13 cellular contexts compared by ENCODE assay signal in the genomic region with DNA sequence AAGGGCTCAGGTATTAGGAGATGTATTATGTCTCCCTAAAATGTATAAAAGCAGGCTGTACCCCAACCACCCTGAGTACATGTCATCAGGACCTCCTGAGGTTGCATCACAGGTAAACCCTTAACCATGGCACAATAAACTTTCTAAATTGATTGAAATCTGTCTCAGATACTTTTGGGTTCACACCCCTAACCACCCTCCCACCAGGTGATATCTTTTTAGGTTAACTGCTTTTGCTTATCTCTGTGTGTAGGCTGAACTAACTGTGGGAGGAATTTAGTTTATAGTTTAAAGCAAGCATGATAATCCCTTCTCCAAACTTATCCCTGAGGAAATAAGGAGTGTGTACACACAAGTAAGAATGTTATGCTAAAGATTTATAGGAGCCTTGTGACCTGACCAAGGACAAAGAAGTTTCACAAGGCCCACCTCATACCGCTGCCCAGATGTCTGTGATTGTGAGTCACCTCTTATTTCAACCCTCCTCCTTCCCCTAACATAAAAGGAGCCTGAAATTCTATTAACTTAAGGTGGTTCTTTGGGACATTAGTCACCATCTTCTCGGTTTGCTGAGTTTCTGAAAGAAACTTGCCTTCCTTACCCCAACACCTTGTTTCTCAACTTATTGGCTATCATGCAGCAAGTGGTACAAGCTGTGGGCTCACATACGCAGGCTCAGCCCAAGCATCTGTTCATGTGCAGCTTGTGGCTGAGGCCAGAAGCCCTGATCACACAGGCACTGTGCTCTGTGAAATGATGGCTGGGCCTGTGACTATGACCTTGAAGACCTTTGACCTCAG. TPM values are rescaled to one million over a fixed set of nuclear protein-coding genes. Genes with fewer than 3 reads are reported as not detected.
DNase-seq lines count a peak whose midpoint lies in the region; ATAC-seq and TF ChIP-seq lines count a peak whose summit lies in the region.
"Had no signal": no experiment of that assay in that cellular context is flagged by ENCODE, and none has a peak within 500 bp of the region (broad histone marks: within the 10 kb centered on the region; RNA-seq: fewer than 3 reads in every experiment).

No MANE protein-coding gene starts in this region.

- peak; percentile 84 to 88 for ATAC-seq in activated naive CD4-positive, alpha-beta T cell treated with anti-CD3 and anti-CD28 coated beads, Interleukin-2, amount 50 U/mL, for 72 hours
- ATAC-seq in activated CD8-positive, alpha-beta T cell treated with anti-CD3 and anti-CD28 coated beads for 36 hours = peak; percentile 81

- H3K4me3 ChIP-seq in foreskin fibroblast (ENCODE audit: low read depth in 1 of 2, low read length in 2 of 2) = no peak overlapping the region

- no peak for TF ChIP-seq CTCF in activated CD8-positive, alpha-beta T cell treated with anti-CD3 and anti-CD28 coated beads for 36 hours (IDR thresholded peaks at IDR 0.05)
- TF ChIP-seq CTCF in foreskin fibroblast (IDR thresholded peaks at IDR 0.05; ENCODE audit: low read depth, low read length) (no peak), type B pancreatic cell (conservative IDR thresholded peaks at IDR 0.05) (no peak)

- CTCF ChIA-PET in activated CD8-positive, alpha-beta T cell treated with anti-CD3 and anti-CD28 coated beads for 36 hours (lab: Charles Lee) = interaction anchor here (1.0 kb wide), 1 partner anchor 22 kb away, joined by 4 read pairs; no protein-coding TSS in a partner anchor

- no peak for DNase-seq in activated naive CD4-positive, alpha-beta T cell treated with anti-CD3 and anti-CD28 coated beads, Interleukin-2, amount 50 U/mL, for 72 hours (ENCODE audit: low spot score in 2 of 2)
- DNase-seq in activated naive CD4-positive, alpha-beta T cell treated with Interleukin-2 at 50 U/mL for 16 hours = no peak
- peak; percentile 64 for DNase-seq in activated CD8-positive, alpha-beta T cell treated with anti-CD3 and anti-CD28 coated beads for 36 hours
- DNase-seq in foreskin fibroblast (peak; percentile 82 to 84), type B pancreatic cell (ENCODE audit: extremely low spot score, unreplicated experiment) (no peak), Kasumi-1 (lab: John Stamatoyannopoulos, UW) (no peak)
- no peak for DNase-seq in stimulated activated CD4-positive, alpha-beta T cell treated with anti-CD3 and anti-CD28 coated beads, Interleukin-4, amount 100 ng/mL, for 24 hours
- DNase-seq in activated CD4-positive, alpha-beta T cell treated with anti-CD3 and anti-CD28 coated beads for 48 hours = no peak
- DNase-seq: KG1, T-helper 1 cell had no signal

- peaks cover 30% of the 10 kb centered on the region for H3K4me1 Mint-ChIP-seq in activated CD8-positive, alpha-beta T cell treated with anti-CD3 and anti-CD28 coated beads for 36 hours (ENCODE audit: low read depth)
- no peaks in the 10 kb centered on the region for H3K4me1 Mint-ChIP-seq in type B pancreatic cell (ENCODE audit: unreplicated experiment)

- peaks cover 0 to 6% of the 10 kb centered on the region in 2 donors for H3K36me3 Mint-ChIP-seq in activated naive CD4-positive, alpha-beta T cell treated with anti-CD3 and anti-CD28 coated beads, Interleukin-2, amount 50 U/mL, for 72 hours
- no peaks in the 10 kb centered on the region for H3K36me3 Mint-ChIP-seq in activated CD8-positive, alpha-beta T cell treated with anti-CD3 and anti-CD28 coated beads for 36 hours (ENCODE audit: low read depth)
- no peaks in the 10 kb centered on the region for H3K36me3 Mint-ChIP-seq in type B pancreatic cell

- peak overlapping the region in 1 of 2 donors; percentile 48 for H3K27ac Mint-ChIP-seq in activated naive CD4-positive, alpha-beta T cell treated with anti-CD3 and anti-CD28 coated beads, Interleukin-2, amount 50 U/mL, for 72 hours
- H3K27ac Mint-ChIP-seq in activated CD8-positive, alpha-beta T cell treated with anti-CD3 and anti-CD28 coated beads for 36 hours = peak overlapping the region; percentile 83
- peak overlapping the region; percentile 58 for H3K27ac Mint-ChIP-seq in type B pancreatic cell
- H3K27ac Mint-ChIP-seq: B cell had no signal

- H3K9me3 Mint-ChIP-seq in activated naive CD4-positive, alpha-beta T cell treated with anti-CD3 and anti-CD28 coated beads, Interleukin-2, amount 50 U/mL, for 72 hours = peaks cover 0 to 4% of the 10 kb centered on the region in 2 donors
- H3K9me3 Mint-ChIP-seq in activated CD8-positive, alpha-beta T cell treated with anti-CD3 and anti-CD28 coated beads for 36 hours = peaks cover 2% of the 10 kb centered on the region
- no peaks in the 10 kb centered on the region for H3K9me3 Mint-ChIP-seq in type B pancreatic cell

- no peak overlapping the region for H3K4me3 Mint-ChIP-seq in activated CD8-positive, alpha-beta T cell treated with anti-CD3 and anti-CD28 coated beads for 36 hours
- H3K4me3 Mint-ChIP-seq in type B pancreatic cell = no peak overlapping the region
- H3K4me3 Mint-ChIP-seq: B cell had no signal

- intact Hi-C loops in activated CD8-positive, alpha-beta T cell treated with anti-CD3 and anti-CD28 coated beads for 36 hours (cut with micrococcal nuclease) = no loop called here

- peaks cover 7% of the 10 kb centered on the region for H3K27me3 Mint-ChIP-seq in activated CD8-positive, alpha-beta T cell treated with anti-CD3 and anti-CD28 coated beads for 36 hours
- H3K27me3 Mint-ChIP-seq in type B pancreatic cell = peaks cover 19% of the 10 kb centered on the region

- POLR2A ChIA-PET in activated CD8-positive, alpha-beta T cell treated with anti-CD3 and anti-CD28 coated beads for 36 hours (lab: Charles Lee) = interaction anchor here (1.0 kb wide), 1 partner anchor 22 kb away, joined by 3 read pairs; no protein-coding TSS in a partner anchor

RNA-seq across cellular contexts. Expression of gene PRSS22, which starts 11.3 kb away (rescaled TPM):
- under 1 TPM in 1 of 2 donors, not detected in 1; 0.34 TPM for total RNA-seq in activated naive CD4-positive, alpha-beta T cell treated with anti-CD3 and anti-CD28 coated beads, Interleukin-2, amount 50 U/mL, for 72 hours
- not detected for total RNA-seq in activated CD8-positive, alpha-beta T cell treated with anti-CD3 and anti-CD28 coated beads for 36 hours
- total RNA-seq in type B pancreatic cell (ENCODE audit: low replicate concordance) = 42.5 and 56.8 TPM in 2 replicates
- total RNA-seq: B cell, NCI-H460 had no signal

RNA-seq across cellular contexts. Expression of gene ZG16B, which starts 16.6 kb away (rescaled TPM):
- total RNA-seq in activated naive CD4-positive, alpha-beta T cell treated with anti-CD3 and anti-CD28 coated beads, Interleukin-2, amount 50 U/mL, for 72 hours = 1 to 10 TPM in 1 of 2 donors, under 1 TPM in 1; 0.48 to 1.4 TPM
- 1 to 10 TPM in 1 of 2 experiments, under 1 TPM in 1; 0.97 to 2.1 TPM for total RNA-seq in activated CD8-positive, alpha-beta T cell treated with anti-CD3 and anti-CD28 coated beads for 36 hours
- total RNA-seq in type B pancreatic cell (ENCODE audit: low replicate concordance) = 1.5 and 1.7 TPM in 2 replicates
- total RNA-seq: B cell had no signal

RNA-seq across cellular contexts. Expression of gene PRSS21, which starts 29.7 kb away (rescaled TPM):
- total RNA-seq in activated naive CD4-positive, alpha-beta T cell treated with anti-CD3 and anti-CD28 coated beads, Interleukin-2, amount 50 U/mL, for 72 hours = 1 to 10 TPM; 1.8 to 2.4 TPM
- 10 to 100 TPM; 11.3 to 12.5 TPM for total RNA-seq in activated CD8-positive, alpha-beta T cell treated with anti-CD3 and anti-CD28 coated beads for 36 hours
- not detected in 2 replicates for total RNA-seq in type B pancreatic cell (ENCODE audit: low replicate concordance)
- total RNA-seq: NCI-H460 had no signal

RNA-seq across cellular contexts. Expression of gene FLYWCH2, which starts 36.3 kb away (rescaled TPM):
- total RNA-seq in activated naive CD4-positive, alpha-beta T cell treated with anti-CD3 and anti-CD28 coated beads, Interleukin-2, amount 50 U/mL, for 72 hours = 10 to 100 TPM in 1 of 2 donors, 1 to 10 TPM in 1; 9.4 to 17.4 TPM
- total RNA-seq in activated CD8-positive, alpha-beta T cell treated with anti-CD3 and anti-CD28 coated beads for 36 hours = 10 to 100 TPM; 18.9 to 19.3 TPM
- total RNA-seq in type B pancreatic cell (ENCODE audit: low replicate concordance) = 43.1 and 45.9 TPM in 2 replicates

RNA-seq across cellular contexts. Expression of gene PRSS41, which starts 48.4 kb away (rescaled TPM):
- not detected for total RNA-seq in activated naive CD4-positive, alpha-beta T cell treated with anti-CD3 and anti-CD28 coated beads, Interleukin-2, amount 50 U/mL, for 72 hours
- not detected for total RNA-seq in activated CD8-positive, alpha-beta T cell treated with anti-CD3 and anti-CD28 coated beads for 36 hours
- total RNA-seq in type B pancreatic cell (ENCODE audit: low replicate concordance) = not detected in 2 replicates
- total RNA-seq: B cell, liver, NCI-H460 had no signal

Comparison
In these comparisons a context has a peak if more than half of its experiments do, and no peak if none do; other contexts are left out.
1. DNase-seq: peak in activated CD8-positive, alpha-beta T cell treated with anti-CD3 and anti-CD28 coated beads for 36 hours (single experiment) and foreskin fibroblast (2 of 2); none in activated naive CD4-positive, alpha-beta T cell treated with anti-CD3 and anti-CD28 coated beads, Interleukin-2, amount 50 U/mL, for 72 hours (0 of 2), activated naive CD4-positive, alpha-beta T cell treated with Interleukin-2 at 50 U/mL for 16 hours (single experiment), type B pancreatic cell (single experiment), Kasumi-1 (0 of 2), stimulated activated CD4-positive, alpha-beta T cell treated with anti-CD3 and anti-CD28 coated beads, Interleukin-4, amount 100 ng/mL, for 24 hours (single experiment) and activated CD4-positive, alpha-beta T cell treated with anti-CD3 and anti-CD28 coated beads for 48 hours (single experiment).
2. RNA of gene PRSS22, which starts 11.3 kb away (total RNA-seq): 42.5 to 56.8 TPM in type B pancreatic cell; 0.34 TPM in activated naive CD4-positive, alpha-beta T cell treated with anti-CD3 and anti-CD28 coated beads, Interleukin-2, amount 50 U/mL, for 72 hours and not detected in activated CD8-positive, alpha-beta T cell treated with anti-CD3 and anti-CD28 coated beads for 36 hours; every median in the first group is over 10 times any median in the second.